In the genomic region with DNA sequence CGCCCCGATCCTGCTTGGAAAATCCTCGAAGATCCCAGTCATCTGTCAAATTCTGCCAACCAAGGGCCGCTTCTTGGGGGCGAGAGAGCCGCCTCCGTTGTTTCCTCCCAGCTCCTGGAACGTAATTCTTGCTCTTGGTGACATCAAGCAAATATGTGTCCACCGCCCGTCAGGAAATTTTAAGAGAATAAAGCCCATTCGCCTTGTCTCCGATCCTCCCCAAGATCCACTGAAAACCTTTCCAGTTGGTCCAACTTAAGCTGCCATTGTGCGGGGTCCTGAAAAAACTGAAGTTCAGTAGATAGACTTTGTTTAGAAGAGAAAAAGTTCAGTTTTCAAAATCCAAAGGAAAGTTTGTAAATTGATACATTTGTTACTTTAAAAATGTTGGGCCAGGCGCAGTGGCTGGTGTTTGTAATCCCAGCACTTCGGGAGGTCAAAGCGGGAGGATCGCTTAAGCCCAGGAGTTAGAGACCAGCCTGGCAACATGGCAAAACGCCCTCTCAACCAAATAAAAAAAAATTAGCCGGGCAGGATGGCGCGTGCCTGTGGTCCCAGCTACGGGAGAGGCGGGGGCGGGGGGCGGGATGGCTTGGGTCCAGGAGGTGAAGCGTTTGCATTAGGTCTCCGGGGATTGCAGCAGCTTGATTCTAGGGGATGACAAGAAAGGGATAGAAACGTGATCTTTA, we compare ENCODE assay signal across 1 cellular context.
TF ChIP-seq lines count a peak whose summit lies in the region.

No MANE protein-coding gene starts in this region.

TF ChIP-seq in K562, 482 proteins besides CTCF, POLR2A, EP300 and RAD21 (continued from another document):
- TF ChIP-seq, protein P1, sequence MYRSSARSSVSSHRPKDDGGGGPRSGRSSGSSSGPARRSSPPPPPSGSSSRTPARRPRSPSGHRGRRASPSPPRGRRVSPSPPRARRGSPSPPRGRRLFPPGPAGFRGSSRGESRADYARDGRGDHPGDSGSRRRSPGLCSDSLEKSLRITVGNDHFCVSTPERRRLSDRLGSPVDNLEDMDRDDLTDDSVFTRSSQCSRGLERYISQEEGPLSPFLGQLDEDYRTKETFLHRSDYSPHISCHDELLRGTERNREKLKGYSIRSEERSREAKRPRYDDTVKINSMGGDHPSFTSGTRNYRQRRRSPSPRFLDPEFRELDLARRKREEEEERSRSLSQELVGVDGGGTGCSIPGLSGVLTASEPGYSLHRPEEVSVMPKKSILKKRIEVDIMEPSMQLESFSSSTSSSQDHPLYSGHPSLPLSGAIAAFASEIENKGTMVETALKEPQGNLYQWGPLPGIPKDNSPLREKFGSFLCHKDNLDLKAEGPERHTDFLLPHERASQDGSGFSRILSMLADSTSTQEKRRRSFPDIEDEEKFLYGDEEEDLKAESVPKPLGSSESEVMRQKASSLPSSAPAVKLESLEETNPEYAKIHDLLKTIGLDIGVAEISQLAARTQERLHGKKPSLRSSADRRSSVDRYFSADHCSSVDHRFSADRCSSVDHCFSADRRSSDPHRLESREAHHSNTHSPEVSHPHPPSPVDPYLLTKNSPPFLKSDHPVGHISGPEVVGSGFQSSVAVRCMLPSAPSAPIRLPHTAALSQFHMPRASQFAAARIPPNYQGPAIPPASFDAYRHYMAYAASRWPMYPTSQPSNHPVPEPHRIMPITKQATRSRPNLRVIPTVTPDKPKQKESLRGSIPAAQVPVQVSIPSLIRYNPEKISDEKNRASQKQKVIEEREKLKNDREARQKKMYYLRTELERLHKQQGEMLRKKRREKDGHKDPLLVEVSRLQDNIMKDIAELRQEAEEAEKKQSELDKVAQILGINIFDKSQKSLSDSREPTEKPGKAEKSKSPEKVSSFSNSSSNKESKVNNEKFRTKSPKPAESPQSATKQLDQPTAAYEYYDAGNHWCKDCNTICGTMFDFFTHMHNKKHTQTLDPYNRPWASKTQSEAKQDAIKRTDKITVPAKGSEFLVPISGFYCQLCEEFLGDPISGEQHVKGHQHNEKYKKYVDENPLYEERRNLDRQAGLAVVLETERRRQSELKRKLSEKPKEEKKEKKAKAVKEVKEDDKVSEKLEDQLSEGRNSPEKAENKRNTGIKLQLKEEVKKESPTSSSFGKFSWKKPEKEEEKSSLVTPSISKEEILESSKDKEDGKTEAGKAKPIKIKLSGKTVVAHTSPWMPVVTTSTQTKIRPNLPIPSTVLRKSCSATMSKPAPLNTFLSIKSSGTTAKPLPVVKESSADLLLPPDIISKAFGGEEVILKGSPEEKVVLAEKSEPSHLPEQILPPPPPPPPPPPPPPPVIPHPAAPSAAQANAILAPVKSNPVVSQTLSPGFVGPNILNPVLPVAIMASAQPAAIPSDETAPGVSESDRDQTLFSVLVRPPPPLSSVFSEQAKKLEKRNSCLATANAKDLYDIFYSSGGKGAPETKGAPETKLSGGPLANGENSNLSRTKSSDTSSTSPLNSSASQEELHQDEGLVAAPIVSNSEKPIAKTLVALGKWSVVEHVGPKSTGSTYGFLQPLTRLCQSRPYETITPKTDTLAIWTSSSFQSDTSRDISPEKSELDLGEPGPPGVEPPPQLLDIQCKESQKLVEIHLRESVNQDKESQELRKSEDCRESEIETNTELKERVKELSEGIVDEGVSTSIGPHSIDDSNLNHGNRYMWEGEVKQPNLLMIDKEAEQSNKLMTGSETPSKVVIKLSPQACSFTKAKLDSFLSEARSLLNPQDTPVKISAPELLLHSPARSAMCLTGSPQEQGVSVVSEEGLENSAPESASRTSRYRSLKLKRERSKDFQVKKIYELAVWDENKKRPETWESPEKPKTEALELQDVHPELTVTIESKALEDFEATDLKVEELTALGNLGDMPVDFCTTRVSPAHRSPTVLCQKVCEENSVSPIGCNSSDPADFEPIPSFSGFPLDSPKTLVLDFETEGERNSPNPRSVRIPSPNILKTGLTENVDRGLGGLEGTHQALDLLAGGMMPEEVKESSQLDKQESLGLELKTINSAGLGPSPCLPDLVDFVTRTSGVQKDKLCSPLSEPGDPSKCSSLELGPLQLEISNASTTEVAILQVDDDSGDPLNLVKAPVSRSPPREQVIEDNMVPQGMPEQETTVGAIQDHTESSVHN (IDR thresholded peaks at IDR 0.05; ENCODE audit: borderline replicate concordance in 1 of 2, low read depth in 1 of 2), result no peak
- no peak for TF ChIP-seq RAD51 (IDR thresholded peaks at IDR 0.05; ENCODE audit: borderline replicate concordance, low read depth)
